Comparison of ENCODE assay signal across 31 cellular contexts in the genomic region with DNA sequence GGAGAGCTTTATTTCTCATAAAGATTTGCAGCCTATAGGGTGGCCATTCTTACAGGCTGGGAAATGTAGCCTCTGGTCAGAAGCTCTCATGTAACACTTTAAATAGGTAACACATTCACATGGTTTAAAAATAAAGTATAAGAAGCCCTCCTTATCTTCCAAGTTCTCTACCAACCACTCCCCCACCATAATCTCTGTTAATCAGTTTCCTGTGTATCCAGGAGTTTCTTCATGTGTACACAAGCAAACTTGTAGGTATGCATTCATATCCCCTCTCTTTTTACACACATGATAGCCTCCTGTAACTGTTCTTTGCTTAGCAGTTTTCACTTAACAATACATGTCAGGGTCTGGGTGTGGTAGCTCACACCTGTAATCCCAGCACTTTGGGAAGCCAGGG. TPM values are rescaled to one million over a fixed set of nuclear protein-coding genes. Genes with fewer than 3 reads are reported as not detected.
"Had no signal": no experiment of that assay in that cellular context is flagged by ENCODE, and none has a peak within 500 bp of the region (broad histone marks: within the 10 kb centered on the region; RNA-seq: fewer than 3 reads in every experiment).

No MANE protein-coding gene starts in this region.

- H3K27me3 Mint-ChIP-seq: activated CD8-positive, alpha-beta T cell treated with anti-CD3 and anti-CD28 coated beads for 36 hours; activated T-helper 17 cell treated with anti-CD3 and anti-CD28 coated beads, Interleukin-2, amount 50 U/mL, for 72 hours had no signal

- H3K27me3 ChIP-seq: body of pancreas, breast epithelium, Peyer's patch, SJCRH30 had no signal

- H3K9me3 Mint-ChIP-seq: activated CD4-positive, alpha-beta T cell treated with anti-CD3 and anti-CD28 coated beads, Interleukin-2, amount 10 ng/mL, durations not matched to agents 24 days and 14 days; activated CD8-positive, alpha-beta T cell treated with anti-CD3 and anti-CD28 coated beads for 36 hours; activated naive CD8-positive, alpha-beta T cell treated with anti-CD3 and anti-CD28 coated beads, Interleukin-2, amount 10 ng/mL, durations not matched to agents 7 days and 5 days; activated T-cell treated with anti-CD3 and anti-CD28 coated beads, Interleukin-2, amount 50 U/mL, for 72 hours; activated T-helper 17 cell treated with anti-CD3 and anti-CD28 coated beads, Interleukin-2, amount 50 U/mL, for 72 hours had no signal

- H3K27ac ChIP-seq: body of pancreas, breast epithelium, Peyer's patch, SJCRH30, SK-N-MC, WERI-Rb-1 had no signal

- H3K36me3 ChIP-seq: breast epithelium, Peyer's patch, SJCRH30, WERI-Rb-1 had no signal

- H3K4me1 Mint-ChIP-seq: activated T-helper 17 cell treated with anti-CD3 and anti-CD28 coated beads, Interleukin-2, amount 50 U/mL, for 72 hours had no signal

- H3K27ac Mint-ChIP-seq: activated CD4-positive, alpha-beta T cell treated with anti-CD3 and anti-CD28 coated beads, Interleukin-2, amount 10 ng/mL, durations not matched to agents 24 days and 14 days; activated CD8-positive, alpha-beta T cell treated with anti-CD3 and anti-CD28 coated beads for 36 hours; activated naive CD8-positive, alpha-beta T cell treated with anti-CD3 and anti-CD28 coated beads, Interleukin-2, amount 10 ng/mL, durations not matched to agents 7 days and 5 days; activated T-cell treated with anti-CD3 and anti-CD28 coated beads, Interleukin-2, amount 50 U/mL, for 72 hours; activated T-helper 17 cell treated with anti-CD3 and anti-CD28 coated beads, Interleukin-2, amount 50 U/mL, for 72 hours had no signal

- H3K36me3 Mint-ChIP-seq: activated naive CD8-positive, alpha-beta T cell treated with anti-CD3 and anti-CD28 coated beads, Interleukin-2, amount 10 ng/mL, durations not matched to agents 7 days and 5 days had no signal

- H3K4me1 ChIP-seq: breast epithelium had no signal

- H3K9me3 ChIP-seq: body of pancreas, breast epithelium, Peyer's patch, SJCRH30 had no signal

- H3K4me3 ChIP-seq: body of pancreas, breast epithelium, Peyer's patch, SJCRH30, SK-N-MC had no signal

- DNase-seq: activated CD4-positive, alpha-beta T cell treated with anti-CD3 and anti-CD28 coated beads, Interleukin-2, amount 10 ng/mL, durations not matched to agents 24 days and 14 days; activated CD4-positive, alpha-beta T cell treated with anti-CD3 and anti-CD28 coated beads, Interleukin-2, amount 50 U/mL, for 4 hours; activated CD8-positive, alpha-beta T cell treated with anti-CD3 and anti-CD28 coated beads for 36 hours; activated effector memory CD4-positive, alpha-beta T cell treated with anti-CD3 and anti-CD28 coated beads, Interleukin-2, amount 50 U/mL, for 16 hours; activated naive CD4-positive, alpha-beta T cell; activated naive CD4-positive, alpha-beta T cell treated with anti-CD3 and anti-CD28 coated beads, Interleukin-2, amount 50 U/mL, for 16 hours; activated naive CD8-positive, alpha-beta T cell treated with anti-CD3 and anti-CD28 coated beads, Interleukin-2, amount 10 ng/mL, durations not matched to agents 7 days and 5 days; activated T-cell treated with anti-CD3 and anti-CD28 coated beads, Interleukin-2, amount 50 U/mL, for 1 hour; activated T-cell treated with anti-CD3 and anti-CD28 coated beads, Interleukin-2, amount 50 U/mL, for 72 hours; body of pancreas; NCI-H1092 treated with DMSO at 0.1 percent for 48 hours; NCI-H1417; NCI-H146; NCI-H187; NCI-H2029 treated with DMSO at 0.1 percent for 48 hours; NCI-H2171 treated with DMSO at 0.1 percent for 48 hours; NCI-H2227 treated with DMSO at 0.1 percent for 48 hours; NCI-H446 treated with DMSO at 0.1 percent for 48 hours; NCI-H524; NCI-H69; NK-92 treated with Interleukin-12 subunit alpha and Interleukin-12 subunit beta, amount 100 ng/mL, for 24 hours; PC-3; Peyer's patch; SHP77; SJCRH30; T1000; WERI-Rb-1 had no signal

- ATAC-seq: activated CD8-positive, alpha-beta T cell treated with anti-CD3 and anti-CD28 coated beads for 36 hours; activated T-cell treated with anti-CD3 and anti-CD28 coated beads, Interleukin-2, amount 50 U/mL, for 72 hours; activated T-helper 17 cell treated with anti-CD3 and anti-CD28 coated beads, Interleukin-2, amount 50 U/mL, for 72 hours; body of pancreas; PC-3 had no signal

- H3K4me3 Mint-ChIP-seq: activated CD4-positive, alpha-beta T cell treated with anti-CD3 and anti-CD28 coated beads, Interleukin-2, amount 10 ng/mL, durations not matched to agents 24 days and 14 days; activated CD8-positive, alpha-beta T cell treated with anti-CD3 and anti-CD28 coated beads for 36 hours; activated naive CD8-positive, alpha-beta T cell treated with anti-CD3 and anti-CD28 coated beads, Interleukin-2, amount 10 ng/mL, durations not matched to agents 7 days and 5 days; activated T-cell treated with anti-CD3 and anti-CD28 coated beads, Interleukin-2, amount 50 U/mL, for 72 hours; activated T-helper 17 cell treated with anti-CD3 and anti-CD28 coated beads, Interleukin-2, amount 50 U/mL, for 72 hours had no signal

RNA-seq across cellular contexts. Expression of a gene that starts 51.9 kb away (rescaled TPM):
- total RNA-seq: body of pancreas, cardiac septum had no signal
